Comparison of ENCODE assay signal across 9 cellular contexts in the genomic region with DNA sequence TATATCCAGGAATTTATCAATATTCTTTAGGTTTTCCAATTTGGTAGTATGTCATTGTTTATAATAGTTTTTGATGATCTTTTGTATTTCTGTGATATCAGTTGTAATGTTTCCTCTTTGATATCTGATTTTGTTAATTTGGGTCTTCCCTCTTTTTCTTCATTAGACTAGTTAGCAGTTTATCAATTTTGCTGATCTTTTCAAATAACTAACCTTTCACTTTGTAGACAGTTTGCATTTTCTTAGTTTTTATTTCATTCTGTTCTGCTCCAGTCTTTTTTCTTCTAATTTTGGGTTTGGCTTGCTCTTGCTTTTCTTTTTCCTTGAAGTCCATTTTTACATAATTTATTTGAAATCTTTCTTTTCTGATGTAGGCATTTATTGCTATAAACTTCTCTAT.
"Had no signal": no experiment of that assay in that cellular context is flagged by ENCODE, and none has a peak within 500 bp of the region (broad histone marks: within the 10 kb centered on the region; RNA-seq: fewer than 3 reads in every experiment).

No MANE protein-coding gene starts in this region.

- H2AFZ ChIP-seq: GM23338 had no signal

- H3K4me3 ChIP-seq: GM23338 had no signal

- ATAC-seq: GM23338 had no signal

- H3K4me2 ChIP-seq: GM23338, KMS-11 had no signal

- DNase-seq: H9, HCEC 1CT, Karpas-422, KBM-7 had no signal

- FAIRE-seq: H1, H54, HTR-8/SVneo had no signal

- H3K27ac ChIP-seq: KMS-11 had no signal

- H3K9ac ChIP-seq: KMS-11 had no signal
